In the genomic region with DNA sequence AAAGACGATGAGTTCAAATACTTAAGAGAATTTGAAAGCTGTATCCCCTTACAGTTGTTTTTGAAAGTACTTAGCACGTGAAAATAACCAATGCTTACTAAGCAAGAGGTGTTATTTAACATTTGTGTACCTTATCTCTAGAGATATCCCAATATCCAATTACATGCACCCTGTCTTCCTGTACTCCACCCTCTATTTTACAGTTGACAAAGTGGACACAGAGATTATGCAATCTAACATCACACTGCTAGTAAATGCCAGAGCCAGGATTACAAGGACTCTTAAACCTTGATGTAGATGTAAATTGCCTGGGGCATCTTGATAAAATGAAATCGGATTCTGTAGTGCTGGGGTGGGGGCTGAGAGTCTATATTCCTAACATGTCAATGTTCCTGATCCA, we compare ENCODE assay signal across 1 cellular context.
A peak's percentile ranks its signal among the peaks of the same experiment; 100 is the strongest.
TF ChIP-seq lines count a peak whose summit lies in the region.

No MANE protein-coding gene starts in this region.

TF ChIP-seq in HepG2, 621 proteins besides CTCF, POLR2A, EP300 and RAD21 (continued from another document and continues in another):
- TF ChIP-seq, protein P1, sequence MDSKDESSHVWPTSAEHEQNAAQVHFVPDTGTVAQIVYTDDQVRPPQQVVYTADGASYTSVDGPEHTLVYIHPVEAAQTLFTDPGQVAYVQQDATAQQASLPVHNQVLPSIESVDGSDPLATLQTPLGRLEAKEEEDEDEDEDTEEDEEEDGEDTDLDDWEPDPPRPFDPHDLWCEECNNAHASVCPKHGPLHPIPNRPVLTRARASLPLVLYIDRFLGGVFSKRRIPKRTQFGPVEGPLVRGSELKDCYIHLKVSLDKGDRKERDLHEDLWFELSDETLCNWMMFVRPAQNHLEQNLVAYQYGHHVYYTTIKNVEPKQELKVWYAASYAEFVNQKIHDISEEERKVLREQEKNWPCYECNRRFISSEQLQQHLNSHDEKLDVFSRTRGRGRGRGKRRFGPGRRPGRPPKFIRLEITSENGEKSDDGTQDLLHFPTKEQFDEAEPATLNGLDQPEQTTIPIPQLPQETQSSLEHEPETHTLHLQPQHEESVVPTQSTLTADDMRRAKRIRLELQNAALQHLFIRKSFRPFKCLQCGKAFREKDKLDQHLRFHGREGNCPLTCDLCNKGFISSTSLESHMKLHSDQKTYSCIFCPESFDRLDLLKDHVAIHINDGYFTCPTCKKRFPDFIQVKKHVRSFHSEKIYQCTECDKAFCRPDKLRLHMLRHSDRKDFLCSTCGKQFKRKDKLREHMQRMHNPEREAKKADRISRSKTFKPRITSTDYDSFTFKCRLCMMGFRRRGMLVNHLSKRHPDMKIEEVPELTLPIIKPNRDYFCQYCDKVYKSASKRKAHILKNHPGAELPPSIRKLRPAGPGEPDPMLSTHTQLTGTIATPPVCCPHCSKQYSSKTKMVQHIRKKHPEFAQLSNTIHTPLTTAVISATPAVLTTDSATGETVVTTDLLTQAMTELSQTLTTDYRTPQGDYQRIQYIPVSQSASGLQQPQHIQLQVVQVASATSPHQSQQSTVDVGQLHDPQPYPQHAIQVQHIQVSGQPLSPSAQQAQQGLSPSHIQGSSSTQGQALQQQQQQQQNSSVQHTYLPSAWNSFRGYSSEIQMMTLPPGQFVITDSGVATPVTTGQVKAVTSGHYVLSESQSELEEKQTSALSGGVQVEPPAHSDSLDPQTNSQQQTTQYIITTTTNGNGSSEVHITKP (CRISPR knock-in tag; IDR thresholded peaks at IDR 0.05; ENCODE audit: low read depth), result no peak
- no peak for TF ChIP-seq KLF6 (CRISPR knock-in tag; IDR thresholded peaks at IDR 0.05)
- no peak for TF ChIP-seq SMARCC2 (IDR thresholded peaks at IDR 0.05)
- TF ChIP-seq, protein P2, sequence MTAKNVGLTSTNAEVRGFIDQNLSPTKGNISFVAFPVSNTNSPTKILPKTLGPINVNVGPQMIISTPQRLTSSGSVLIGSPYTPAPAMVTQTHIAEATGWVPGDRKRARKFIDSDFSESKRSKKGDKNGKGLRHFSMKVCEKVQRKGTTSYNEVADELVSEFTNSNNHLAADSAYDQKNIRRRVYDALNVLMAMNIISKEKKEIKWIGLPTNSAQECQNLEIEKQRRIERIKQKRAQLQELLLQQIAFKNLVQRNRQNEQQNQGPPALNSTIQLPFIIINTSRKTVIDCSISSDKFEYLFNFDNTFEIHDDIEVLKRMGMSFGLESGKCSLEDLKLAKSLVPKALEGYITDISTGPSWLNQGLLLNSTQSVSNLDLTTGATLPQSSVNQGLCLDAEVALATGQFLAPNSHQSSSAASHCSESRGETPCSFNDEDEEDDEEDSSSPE (CRISPR knock-in tag; IDR thresholded peaks at IDR 0.05), result no peak
- TF ChIP-seq SOX13 (IDR thresholded peaks at IDR 0.05), result no peak
- TF ChIP-seq SOX13 (CRISPR knock-in tag; conservative IDR thresholded peaks at IDR 0.05 in 1 of 2, IDR thresholded peaks at IDR 0.05 in 1 of 2), result peak in 1 of 2 experiments; percentile 77; a peak in 1 of 4 replicates
- TF ChIP-seq, protein P3, sequence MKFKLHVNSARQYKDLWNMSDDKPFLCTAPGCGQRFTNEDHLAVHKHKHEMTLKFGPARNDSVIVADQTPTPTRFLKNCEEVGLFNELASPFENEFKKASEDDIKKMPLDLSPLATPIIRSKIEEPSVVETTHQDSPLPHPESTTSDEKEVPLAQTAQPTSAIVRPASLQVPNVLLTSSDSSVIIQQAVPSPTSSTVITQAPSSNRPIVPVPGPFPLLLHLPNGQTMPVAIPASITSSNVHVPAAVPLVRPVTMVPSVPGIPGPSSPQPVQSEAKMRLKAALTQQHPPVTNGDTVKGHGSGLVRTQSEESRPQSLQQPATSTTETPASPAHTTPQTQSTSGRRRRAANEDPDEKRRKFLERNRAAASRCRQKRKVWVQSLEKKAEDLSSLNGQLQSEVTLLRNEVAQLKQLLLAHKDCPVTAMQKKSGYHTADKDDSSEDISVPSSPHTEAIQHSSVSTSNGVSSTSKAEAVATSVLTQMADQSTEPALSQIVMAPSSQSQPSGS (CRISPR knock-in tag; IDR thresholded peaks at IDR 0.05), result no peak
- peak; percentile 57 for TF ChIP-seq SAP130 (CRISPR knock-in tag; IDR thresholded peaks at IDR 0.05; ENCODE audit: low read depth)
- TF ChIP-seq ZNF382 (CRISPR knock-in tag; IDR thresholded peaks at IDR 0.05; ENCODE audit: borderline replicate concordance), result no peak
- TF ChIP-seq, protein P4, sequence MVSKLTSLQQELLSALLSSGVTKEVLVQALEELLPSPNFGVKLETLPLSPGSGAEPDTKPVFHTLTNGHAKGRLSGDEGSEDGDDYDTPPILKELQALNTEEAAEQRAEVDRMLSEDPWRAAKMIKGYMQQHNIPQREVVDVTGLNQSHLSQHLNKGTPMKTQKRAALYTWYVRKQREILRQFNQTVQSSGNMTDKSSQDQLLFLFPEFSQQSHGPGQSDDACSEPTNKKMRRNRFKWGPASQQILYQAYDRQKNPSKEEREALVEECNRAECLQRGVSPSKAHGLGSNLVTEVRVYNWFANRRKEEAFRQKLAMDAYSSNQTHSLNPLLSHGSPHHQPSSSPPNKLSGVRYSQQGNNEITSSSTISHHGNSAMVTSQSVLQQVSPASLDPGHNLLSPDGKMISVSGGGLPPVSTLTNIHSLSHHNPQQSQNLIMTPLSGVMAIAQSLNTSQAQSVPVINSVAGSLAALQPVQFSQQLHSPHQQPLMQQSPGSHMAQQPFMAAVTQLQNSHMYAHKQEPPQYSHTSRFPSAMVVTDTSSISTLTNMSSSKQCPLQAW (CRISPR knock-in tag; IDR thresholded peaks at IDR 0.05), result no peak
- TF ChIP-seq, protein P5, sequence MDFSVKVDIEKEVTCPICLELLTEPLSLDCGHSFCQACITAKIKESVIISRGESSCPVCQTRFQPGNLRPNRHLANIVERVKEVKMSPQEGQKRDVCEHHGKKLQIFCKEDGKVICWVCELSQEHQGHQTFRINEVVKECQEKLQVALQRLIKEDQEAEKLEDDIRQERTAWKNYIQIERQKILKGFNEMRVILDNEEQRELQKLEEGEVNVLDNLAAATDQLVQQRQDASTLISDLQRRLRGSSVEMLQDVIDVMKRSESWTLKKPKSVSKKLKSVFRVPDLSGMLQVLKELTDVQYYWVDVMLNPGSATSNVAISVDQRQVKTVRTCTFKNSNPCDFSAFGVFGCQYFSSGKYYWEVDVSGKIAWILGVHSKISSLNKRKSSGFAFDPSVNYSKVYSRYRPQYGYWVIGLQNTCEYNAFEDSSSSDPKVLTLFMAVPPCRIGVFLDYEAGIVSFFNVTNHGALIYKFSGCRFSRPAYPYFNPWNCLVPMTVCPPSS (IDR thresholded peaks at IDR 0.05), result no peak
- no peak for TF ChIP-seq FOXA1 (IDR thresholded peaks at IDR 0.05)
- peak; percentile 49 for TF ChIP-seq FOXA1 (CRISPR knock-in tag; IDR thresholded peaks at IDR 0.05)
- TF ChIP-seq MBNL3 (CRISPR knock-in tag; conservative IDR thresholded peaks at IDR 0.05), result no peak
- TF ChIP-seq, protein P6, sequence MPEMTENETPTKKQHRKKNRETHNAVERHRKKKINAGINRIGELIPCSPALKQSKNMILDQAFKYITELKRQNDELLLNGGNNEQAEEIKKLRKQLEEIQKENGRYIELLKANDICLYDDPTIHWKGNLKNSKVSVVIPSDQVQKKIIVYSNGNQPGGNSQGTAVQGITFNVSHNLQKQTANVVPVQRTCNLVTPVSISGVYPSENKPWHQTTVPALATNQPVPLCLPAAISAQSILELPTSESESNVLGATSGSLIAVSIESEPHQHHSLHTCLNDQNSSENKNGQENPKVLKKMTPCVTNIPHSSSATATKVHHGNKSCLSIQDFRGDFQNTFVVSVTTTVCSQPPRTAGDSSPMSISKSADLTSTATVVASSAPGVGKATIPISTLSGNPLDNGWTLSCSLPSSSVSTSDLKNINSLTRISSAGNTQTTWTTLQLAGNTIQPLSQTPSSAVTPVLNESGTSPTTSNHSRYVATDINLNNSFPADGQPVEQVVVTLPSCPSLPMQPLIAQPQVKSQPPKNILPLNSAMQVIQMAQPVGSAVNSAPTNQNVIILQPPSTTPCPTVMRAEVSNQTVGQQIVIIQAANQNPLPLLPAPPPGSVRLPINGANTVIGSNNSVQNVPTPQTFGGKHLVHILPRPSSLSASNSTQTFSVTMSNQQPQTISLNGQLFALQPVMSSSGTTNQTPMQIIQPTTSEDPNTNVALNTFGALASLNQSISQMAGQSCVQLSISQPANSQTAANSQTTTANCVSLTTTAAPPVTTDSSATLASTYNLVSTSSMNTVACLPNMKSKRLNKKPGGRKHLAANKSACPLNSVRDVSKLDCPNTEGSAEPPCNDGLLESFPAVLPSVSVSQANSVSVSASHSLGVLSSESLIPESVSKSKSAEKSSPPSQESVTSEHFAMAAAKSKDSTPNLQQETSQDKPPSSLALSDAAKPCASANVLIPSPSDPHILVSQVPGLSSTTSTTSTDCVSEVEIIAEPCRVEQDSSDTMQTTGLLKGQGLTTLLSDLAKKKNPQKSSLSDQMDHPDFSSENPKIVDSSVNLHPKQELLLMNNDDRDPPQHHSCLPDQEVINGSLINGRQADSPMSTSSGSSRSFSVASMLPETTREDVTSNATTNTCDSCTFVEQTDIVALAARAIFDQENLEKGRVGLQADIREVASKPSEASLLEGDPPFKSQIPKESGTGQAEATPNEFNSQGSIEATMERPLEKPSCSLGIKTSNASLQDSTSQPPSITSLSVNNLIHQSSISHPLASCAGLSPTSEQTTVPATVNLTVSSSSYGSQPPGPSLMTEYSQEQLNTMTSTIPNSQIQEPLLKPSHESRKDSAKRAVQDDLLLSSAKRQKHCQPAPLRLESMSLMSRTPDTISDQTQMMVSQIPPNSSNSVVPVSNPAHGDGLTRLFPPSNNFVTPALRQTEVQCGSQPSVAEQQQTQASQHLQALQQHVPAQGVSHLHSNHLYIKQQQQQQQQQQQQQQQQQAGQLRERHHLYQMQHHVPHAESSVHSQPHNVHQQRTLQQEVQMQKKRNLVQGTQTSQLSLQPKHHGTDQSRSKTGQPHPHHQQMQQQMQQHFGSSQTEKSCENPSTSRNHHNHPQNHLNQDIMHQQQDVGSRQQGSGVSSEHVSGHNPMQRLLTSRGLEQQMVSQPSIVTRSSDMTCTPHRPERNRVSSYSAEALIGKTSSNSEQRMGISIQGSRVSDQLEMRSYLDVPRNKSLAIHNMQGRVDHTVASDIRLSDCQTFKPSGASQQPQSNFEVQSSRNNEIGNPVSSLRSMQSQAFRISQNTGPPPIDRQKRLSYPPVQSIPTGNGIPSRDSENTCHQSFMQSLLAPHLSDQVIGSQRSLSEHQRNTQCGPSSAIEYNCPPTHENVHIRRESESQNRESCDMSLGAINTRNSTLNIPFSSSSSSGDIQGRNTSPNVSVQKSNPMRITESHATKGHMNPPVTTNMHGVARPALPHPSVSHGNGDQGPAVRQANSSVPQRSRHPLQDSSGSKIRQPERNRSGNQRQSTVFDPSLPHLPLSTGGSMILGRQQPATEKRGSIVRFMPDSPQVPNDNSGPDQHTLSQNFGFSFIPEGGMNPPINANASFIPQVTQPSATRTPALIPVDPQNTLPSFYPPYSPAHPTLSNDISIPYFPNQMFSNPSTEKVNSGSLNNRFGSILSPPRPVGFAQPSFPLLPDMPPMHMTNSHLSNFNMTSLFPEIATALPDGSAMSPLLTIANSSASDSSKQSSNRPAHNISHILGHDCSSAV (CRISPR knock-in tag; IDR thresholded peaks at IDR 0.05; ENCODE audit: borderline replicate concordance), result no peak
- no peak for TF ChIP-seq NFIB (CRISPR knock-in tag; IDR thresholded peaks at IDR 0.05; ENCODE audit: borderline replicate concordance)
- no peak for TF ChIP-seq GZF1 (CRISPR knock-in tag; IDR thresholded peaks at IDR 0.05)
- TF ChIP-seq PCBP1 (IDR thresholded peaks at IDR 0.05; ENCODE audit: borderline replicate concordance, low read depth, low read length), result no peak
- TF ChIP-seq, protein P7, sequence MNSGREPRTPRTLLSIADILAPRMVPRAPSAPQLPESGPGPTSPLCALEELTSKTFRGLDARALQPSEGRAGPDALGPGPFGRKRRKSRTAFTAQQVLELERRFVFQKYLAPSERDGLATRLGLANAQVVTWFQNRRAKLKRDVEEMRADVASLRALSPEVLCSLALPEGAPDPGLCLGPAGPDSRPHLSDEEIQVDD (CRISPR knock-in tag; IDR thresholded peaks at IDR 0.05; ENCODE audit: borderline replicate concordance), result no peak
- peak; percentile 48; the same call in 1 of the 2 replicates for TF ChIP-seq FOXK1 (CRISPR knock-in tag; IDR thresholded peaks at IDR 0.05; ENCODE audit: borderline replicate concordance, low read depth)
- TF ChIP-seq CENPX (CRISPR knock-in tag; IDR thresholded peaks at IDR 0.05), result no peak
- TF ChIP-seq, protein P8, sequence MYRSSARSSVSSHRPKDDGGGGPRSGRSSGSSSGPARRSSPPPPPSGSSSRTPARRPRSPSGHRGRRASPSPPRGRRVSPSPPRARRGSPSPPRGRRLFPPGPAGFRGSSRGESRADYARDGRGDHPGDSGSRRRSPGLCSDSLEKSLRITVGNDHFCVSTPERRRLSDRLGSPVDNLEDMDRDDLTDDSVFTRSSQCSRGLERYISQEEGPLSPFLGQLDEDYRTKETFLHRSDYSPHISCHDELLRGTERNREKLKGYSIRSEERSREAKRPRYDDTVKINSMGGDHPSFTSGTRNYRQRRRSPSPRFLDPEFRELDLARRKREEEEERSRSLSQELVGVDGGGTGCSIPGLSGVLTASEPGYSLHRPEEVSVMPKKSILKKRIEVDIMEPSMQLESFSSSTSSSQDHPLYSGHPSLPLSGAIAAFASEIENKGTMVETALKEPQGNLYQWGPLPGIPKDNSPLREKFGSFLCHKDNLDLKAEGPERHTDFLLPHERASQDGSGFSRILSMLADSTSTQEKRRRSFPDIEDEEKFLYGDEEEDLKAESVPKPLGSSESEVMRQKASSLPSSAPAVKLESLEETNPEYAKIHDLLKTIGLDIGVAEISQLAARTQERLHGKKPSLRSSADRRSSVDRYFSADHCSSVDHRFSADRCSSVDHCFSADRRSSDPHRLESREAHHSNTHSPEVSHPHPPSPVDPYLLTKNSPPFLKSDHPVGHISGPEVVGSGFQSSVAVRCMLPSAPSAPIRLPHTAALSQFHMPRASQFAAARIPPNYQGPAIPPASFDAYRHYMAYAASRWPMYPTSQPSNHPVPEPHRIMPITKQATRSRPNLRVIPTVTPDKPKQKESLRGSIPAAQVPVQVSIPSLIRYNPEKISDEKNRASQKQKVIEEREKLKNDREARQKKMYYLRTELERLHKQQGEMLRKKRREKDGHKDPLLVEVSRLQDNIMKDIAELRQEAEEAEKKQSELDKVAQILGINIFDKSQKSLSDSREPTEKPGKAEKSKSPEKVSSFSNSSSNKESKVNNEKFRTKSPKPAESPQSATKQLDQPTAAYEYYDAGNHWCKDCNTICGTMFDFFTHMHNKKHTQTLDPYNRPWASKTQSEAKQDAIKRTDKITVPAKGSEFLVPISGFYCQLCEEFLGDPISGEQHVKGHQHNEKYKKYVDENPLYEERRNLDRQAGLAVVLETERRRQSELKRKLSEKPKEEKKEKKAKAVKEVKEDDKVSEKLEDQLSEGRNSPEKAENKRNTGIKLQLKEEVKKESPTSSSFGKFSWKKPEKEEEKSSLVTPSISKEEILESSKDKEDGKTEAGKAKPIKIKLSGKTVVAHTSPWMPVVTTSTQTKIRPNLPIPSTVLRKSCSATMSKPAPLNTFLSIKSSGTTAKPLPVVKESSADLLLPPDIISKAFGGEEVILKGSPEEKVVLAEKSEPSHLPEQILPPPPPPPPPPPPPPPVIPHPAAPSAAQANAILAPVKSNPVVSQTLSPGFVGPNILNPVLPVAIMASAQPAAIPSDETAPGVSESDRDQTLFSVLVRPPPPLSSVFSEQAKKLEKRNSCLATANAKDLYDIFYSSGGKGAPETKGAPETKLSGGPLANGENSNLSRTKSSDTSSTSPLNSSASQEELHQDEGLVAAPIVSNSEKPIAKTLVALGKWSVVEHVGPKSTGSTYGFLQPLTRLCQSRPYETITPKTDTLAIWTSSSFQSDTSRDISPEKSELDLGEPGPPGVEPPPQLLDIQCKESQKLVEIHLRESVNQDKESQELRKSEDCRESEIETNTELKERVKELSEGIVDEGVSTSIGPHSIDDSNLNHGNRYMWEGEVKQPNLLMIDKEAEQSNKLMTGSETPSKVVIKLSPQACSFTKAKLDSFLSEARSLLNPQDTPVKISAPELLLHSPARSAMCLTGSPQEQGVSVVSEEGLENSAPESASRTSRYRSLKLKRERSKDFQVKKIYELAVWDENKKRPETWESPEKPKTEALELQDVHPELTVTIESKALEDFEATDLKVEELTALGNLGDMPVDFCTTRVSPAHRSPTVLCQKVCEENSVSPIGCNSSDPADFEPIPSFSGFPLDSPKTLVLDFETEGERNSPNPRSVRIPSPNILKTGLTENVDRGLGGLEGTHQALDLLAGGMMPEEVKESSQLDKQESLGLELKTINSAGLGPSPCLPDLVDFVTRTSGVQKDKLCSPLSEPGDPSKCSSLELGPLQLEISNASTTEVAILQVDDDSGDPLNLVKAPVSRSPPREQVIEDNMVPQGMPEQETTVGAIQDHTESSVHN (CRISPR knock-in tag; IDR thresholded peaks at IDR 0.05), result no peak
